Comparison of ENCODE assay signal across 19 cellular contexts in the genomic region with DNA sequence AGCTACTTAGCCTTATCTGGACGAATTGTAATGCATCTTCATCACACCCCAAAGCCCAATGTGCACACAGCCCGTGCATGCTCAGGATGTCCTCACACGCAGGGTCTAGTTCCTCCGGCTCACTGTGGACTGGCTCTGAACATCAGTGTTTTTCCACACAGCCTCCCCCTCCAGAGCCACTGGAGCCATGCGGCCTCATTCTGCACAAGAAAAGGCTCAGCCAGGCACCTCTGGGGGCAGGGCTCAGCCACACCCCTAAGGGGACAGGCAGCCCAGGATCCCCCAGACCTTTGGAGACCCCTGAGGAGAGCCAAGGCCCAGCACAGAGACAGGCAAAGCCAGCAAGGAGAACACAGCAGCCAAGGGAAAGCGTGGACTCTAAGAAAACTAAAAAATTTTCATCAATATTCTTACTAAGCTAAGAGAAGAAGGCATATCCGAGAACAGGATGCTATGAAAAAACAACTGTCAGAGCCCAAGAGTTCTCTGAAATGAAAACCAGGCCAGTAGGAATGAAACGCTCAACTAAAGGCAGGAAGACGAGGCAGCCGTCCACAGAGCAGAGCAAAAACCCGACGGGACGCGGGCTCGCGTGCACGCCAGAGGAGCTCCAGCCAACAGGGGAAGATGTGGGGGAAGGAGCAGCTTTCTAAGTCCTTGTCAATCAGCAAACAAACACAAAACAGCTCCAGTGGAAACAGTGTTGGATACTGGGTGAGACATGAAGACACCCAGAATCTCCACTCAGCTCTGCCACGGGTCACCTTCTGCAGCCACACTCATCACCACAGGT. TPM values are rescaled to one million over a fixed set of nuclear protein-coding genes. Genes with fewer than 3 reads are reported as not detected.
DNase-seq lines count a peak whose midpoint lies in the region; ATAC-seq and TF ChIP-seq lines count a peak whose summit lies in the region.
"Had no signal": no experiment of that assay in that cellular context is flagged by ENCODE, and none has a peak within 500 bp of the region (broad histone marks: within the 10 kb centered on the region; RNA-seq: fewer than 3 reads in every experiment).

No MANE protein-coding gene starts in this region.

- H3K4me3 ChIP-seq in RWPE2 (ENCODE audit: severe bottlenecking) (no peak overlapping the region), iPS-20b (ENCODE audit: low read length) (no peak overlapping the region)
- H3K4me3 ChIP-seq: SJCRH30 had no signal

- H3K27me3 Mint-ChIP-seq in progenitor cell of endocrine pancreas: no peaks in the 10 kb centered on the region
- no peaks in the 10 kb centered on the region for H3K27me3 Mint-ChIP-seq in activated T-cell treated with anti-CD3 and anti-CD28 coated beads, Interleukin-2, amount 50 U/mL, for 72 hours (ENCODE audit: low read depth)

- H3K4me1 ChIP-seq in RWPE2 (ENCODE audit: insufficient read depth, poor library complexity, severe bottlenecking) (peaks cover 2% of the 10 kb centered on the region), iPS-20b (ENCODE audit: insufficient read depth, low read length) (peaks cover 23% of the 10 kb centered on the region; the same call in 1 of the 2 replicates)
- H3K4me1 ChIP-seq: SJCRH30 had no signal

- no peak overlapping the region for H3K27ac ChIP-seq in RWPE2 (ENCODE audit: poor library complexity, severe bottlenecking)
- no peak overlapping the region for H3K27ac ChIP-seq in iPS-20b (ENCODE audit: low read length)
- H3K27ac ChIP-seq: SJCRH30 had no signal

- ATAC-seq in RWPE2 (ENCODE audit: low read depth): no peak
- ATAC-seq in activated T-cell treated with anti-CD3 and anti-CD28 coated beads, Interleukin-2, amount 50 U/mL, for 72 hours (replicated peaks in 1 of 2): no peak
- ATAC-seq: HCT116 had no signal

- TF ChIP-seq CTCF in RWPE2 (IDR thresholded peaks at IDR 0.05; ENCODE audit: poor library complexity, severe bottlenecking) (no peak), progenitor cell of endocrine pancreas (IDR thresholded peaks at IDR 0.05; ENCODE audit: unreplicated experiment) (no peak)

- H3K36me3 ChIP-seq in RWPE2 (ENCODE audit: low read depth): peaks cover 23% of the 10 kb centered on the region
- peaks cover 37% of the 10 kb centered on the region for H3K36me3 ChIP-seq in iPS-20b (ENCODE audit: insufficient read depth, low read depth, low read length)
- H3K36me3 ChIP-seq: SJCRH30 had no signal

- H3K9me3 ChIP-seq in RWPE2 (ENCODE audit: severe bottlenecking) (no peaks in the 10 kb centered on the region), iPS-20b (ENCODE audit: insufficient read depth, low read depth, low read length) (no peaks in the 10 kb centered on the region)
- H3K9me3 ChIP-seq: SJCRH30 had no signal

- peak; percentile 41 for DNase-seq in activated effector memory CD4-positive, alpha-beta T cell treated with anti-CD3 and anti-CD28 coated beads, Interleukin-2, amount 50 U/mL, for 16 hours
- DNase-seq in activated effector memory CD4-positive, alpha-beta T cell treated with Interleukin-2 at 50 U/mL for 16 hours: no peak
- DNase-seq in RWPE2 (ENCODE audit: low spot score) (peak; percentile 52), progenitor cell of endocrine pancreas (ENCODE audit: low spot score, unreplicated experiment) (no peak), dedifferentiated amniotic fluid mesenchymal stem cell (ENCODE audit: extremely low spot score) (no peak), medulla oblongata (ENCODE audit: extremely low spot score) (no peak)
- no peak for DNase-seq in activated T-cell treated with anti-CD3 and anti-CD28 coated beads, Interleukin-2, amount 50 U/mL, for 72 hours
- DNase-seq: 8988T, DMS 273 treated with DMSO at 0.1 percent for 48 hours, KG1, NCI-H187, NCI-H226, NCI-H524, NCI-H82, OCI-M1, SJCRH30 had no signal

- peak overlapping the region; percentile 5 for H3K27ac Mint-ChIP-seq in progenitor cell of endocrine pancreas
- no peak overlapping the region for H3K27ac Mint-ChIP-seq in activated T-cell treated with anti-CD3 and anti-CD28 coated beads, Interleukin-2, amount 50 U/mL, for 72 hours

- H3K27me3 ChIP-seq in RWPE2 (ENCODE audit: insufficient read depth, poor library complexity, severe bottlenecking) (no peaks in the 10 kb centered on the region), iPS-20b (ENCODE audit: insufficient read depth, low read length) (no peaks in the 10 kb centered on the region)
- H3K27me3 ChIP-seq: SJCRH30 had no signal

- no peaks in the 10 kb centered on the region for H3K4me1 Mint-ChIP-seq in progenitor cell of endocrine pancreas (ENCODE audit: low read depth)
- H3K4me1 Mint-ChIP-seq in activated T-cell treated with anti-CD3 and anti-CD28 coated beads, Interleukin-2, amount 50 U/mL, for 72 hours (ENCODE audit: low read depth): no peaks in the 10 kb centered on the region
- H3K4me1 Mint-ChIP-seq: CD14-positive monocyte had no signal

- peaks cover 19% of the 10 kb centered on the region for H3K36me3 Mint-ChIP-seq in progenitor cell of endocrine pancreas (ENCODE audit: insufficient read depth)
- H3K36me3 Mint-ChIP-seq in activated T-cell treated with anti-CD3 and anti-CD28 coated beads, Interleukin-2, amount 50 U/mL, for 72 hours (ENCODE audit: insufficient read depth in 2 of 2): peaks cover 2 to 5% of the 10 kb centered on the region in 2 donors

- H3K9ac ChIP-seq in iPS-20b (ENCODE audit: low read depth, low read length): 0 out of 2 replicates have a peak overlapping the region, but pooled peaks have one; percentile 18

- H3K4me3 Mint-ChIP-seq in progenitor cell of endocrine pancreas (ENCODE audit: low read depth): no peak overlapping the region
- no peak overlapping the region for H3K4me3 Mint-ChIP-seq in activated T-cell treated with anti-CD3 and anti-CD28 coated beads, Interleukin-2, amount 50 U/mL, for 72 hours
- H3K4me3 Mint-ChIP-seq: CD14-positive monocyte had no signal

- no peaks in the 10 kb centered on the region for H3K9me3 Mint-ChIP-seq in progenitor cell of endocrine pancreas (ENCODE audit: low read depth)
- no peaks in the 10 kb centered on the region for H3K9me3 Mint-ChIP-seq in activated T-cell treated with anti-CD3 and anti-CD28 coated beads, Interleukin-2, amount 50 U/mL, for 72 hours

RNA-seq across cellular contexts. Expression of gene MAP1LC3B, which starts 34.5 kb away (rescaled TPM):
- 44.1 and 46.2 TPM in 2 replicates for total RNA-seq in progenitor cell of endocrine pancreas
- total RNA-seq in activated T-cell treated with anti-CD3 and anti-CD28 coated beads, Interleukin-2, amount 50 U/mL, for 72 hours: 100 to 1,000 TPM; 116 to 146 TPM

RNA-seq across cellular contexts. Expression of gene FBXO31, which starts 43.0 kb away (rescaled TPM):
- total RNA-seq in progenitor cell of endocrine pancreas: 21.6 and 23.5 TPM in 2 replicates
- total RNA-seq in activated T-cell treated with anti-CD3 and anti-CD28 coated beads, Interleukin-2, amount 50 U/mL, for 72 hours: 10 to 100 TPM; 33.7 to 36.8 TPM

Comparison
In these comparisons a context has a peak if more than half of its experiments do, and no peak if none do; other contexts are left out.
1. DNase-seq: peak in activated effector memory CD4-positive, alpha-beta T cell treated with anti-CD3 and anti-CD28 coated beads, Interleukin-2, amount 50 U/mL, for 16 hours (single experiment) and RWPE2 (single experiment); none in activated effector memory CD4-positive, alpha-beta T cell treated with Interleukin-2 at 50 U/mL for 16 hours (single experiment), progenitor cell of endocrine pancreas (single experiment), dedifferentiated amniotic fluid mesenchymal stem cell (single experiment), medulla oblongata (single experiment) and activated T-cell treated with anti-CD3 and anti-CD28 coated beads, Interleukin-2, amount 50 U/mL, for 72 hours (0 of 2).